Comparison of ENCODE assay signal across 8 cellular contexts in the genomic region with DNA sequence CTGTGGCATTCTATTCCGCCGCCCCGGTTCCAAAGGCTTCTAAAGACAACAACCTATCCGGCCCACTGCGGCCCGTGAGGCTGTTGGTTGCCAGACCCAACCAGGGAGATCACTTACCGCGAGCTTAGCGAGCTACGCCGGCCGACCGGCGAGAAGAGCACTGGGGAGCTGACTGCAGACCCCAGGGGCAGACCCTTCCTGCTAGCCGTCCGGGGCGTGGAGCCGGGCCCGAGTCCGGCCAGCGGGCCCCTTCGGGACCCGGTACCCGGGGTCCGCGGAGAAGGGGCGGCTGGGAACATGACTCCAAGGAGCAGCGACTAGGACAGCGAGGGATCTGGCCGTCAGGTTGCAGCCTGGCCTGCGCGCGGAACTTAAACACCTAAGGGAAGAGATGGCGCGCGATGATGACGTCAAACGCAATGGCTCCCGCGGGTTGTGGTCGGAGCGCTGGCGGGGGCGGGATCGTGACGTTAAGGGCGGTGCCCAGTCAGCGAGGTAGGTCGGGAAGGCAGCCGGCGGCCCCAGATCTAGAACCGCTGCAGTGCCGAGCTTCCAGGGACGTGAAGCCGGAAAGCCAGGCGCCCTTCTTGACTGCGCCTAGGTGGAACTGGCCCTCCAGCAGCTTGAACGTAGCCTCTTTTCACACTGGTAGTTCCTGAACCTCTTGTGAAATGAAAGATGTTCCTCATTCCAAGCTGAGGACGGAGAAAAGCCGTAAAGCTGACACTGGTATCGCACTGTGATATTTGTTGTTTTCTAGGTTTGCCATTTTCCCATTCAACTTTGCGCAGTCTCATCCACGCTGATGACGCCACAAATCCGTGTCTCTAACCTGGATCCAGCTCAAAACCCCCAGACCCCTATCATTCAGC. TPM values are rescaled to one million over a fixed set of nuclear protein-coding genes. Genes with fewer than 3 reads are reported as not detected.
DNase-seq lines count a peak whose midpoint lies in the region; ATAC-seq and TF ChIP-seq lines count a peak whose summit lies in the region.

TSS of gene NUP133 (minus strand) at position 391 of the 872 bp plus-strand sequence. CDS start at position 299, 92 bp downstream.

- intact Hi-C loops in testis (cut with DNase I; ENCODE audit: low total_unique reads): no loop called here

- peak; percentile 99 for DNase-seq in NCI-H1092 treated with DMSO at 0.1 percent for 48 hours (lab: John Stamatoyannopoulos, UW)
- peak; percentile 99 for DNase-seq in SKM-1 (lab: John Stamatoyannopoulos, UW; ENCODE audit: unreplicated experiment)
- peak; percentile 96 for DNase-seq in activated naive CD4-positive, alpha-beta T cell treated with anti-CD3 and anti-CD28 coated beads, Interleukin-2, amount 50 U/mL, for 72 hours (ENCODE audit: low spot score in 2 of 2)
- peak; percentile 85 for DNase-seq in glomerular endothelial cell (ENCODE audit: extremely low read depth, low read depth, low spot score)
- DNase-seq in omental fat pad (ENCODE audit: low spot score): peak; percentile 100
- peak; percentile 100 for DNase-seq in testis

- WGBS in testis, 2 donors: 0% methylated on average over 16 to 64 of the region's 65 CpGs

- H3K4me1 ChIP-seq in testis: peaks cover 13% of the 10 kb centered on the region

- TF ChIP-seq POLR2A in testis (IDR thresholded peaks at IDR 0.05): peak; percentile 93

- peak within 1 kb of the TSS; percentile 92 to 95 for H3K27ac ChIP-seq in testis

- peaks cover 7 to 11% of the 10 kb centered on the region in 2 donors for H3K36me3 Mint-ChIP-seq in activated naive CD4-positive, alpha-beta T cell treated with anti-CD3 and anti-CD28 coated beads, Interleukin-2, amount 50 U/mL, for 72 hours

- ATAC-seq in HG02610 (IDR thresholded peaks at IDR 0.05; ENCODE audit: unreplicated experiment): peak; percentile 92
- peak; percentile 95 to 97 for ATAC-seq in activated naive CD4-positive, alpha-beta T cell treated with anti-CD3 and anti-CD28 coated beads, Interleukin-2, amount 50 U/mL, for 72 hours
- ATAC-seq in omental fat pad (ENCODE audit: low FRiP score): peak; percentile 98

- no peaks in the 10 kb centered on the region for H3K9me3 Mint-ChIP-seq in activated naive CD4-positive, alpha-beta T cell treated with anti-CD3 and anti-CD28 coated beads, Interleukin-2, amount 50 U/mL, for 72 hours

- no peaks in the 10 kb centered on the region for H3K9me3 ChIP-seq in testis

- H3K36me3 ChIP-seq in testis (ENCODE audit: low read depth, missing control alignments): no peaks in the 10 kb centered on the region

- peak within 1 kb of the TSS; percentile 85 for H3K4me3 ChIP-seq in GM08714 (ENCODE audit: low read length)
- H3K4me3 ChIP-seq in testis: peak within 1 kb of the TSS; percentile 86 to 99

- peak within 1 kb of the TSS; percentile 85 to 94 for H3K27ac Mint-ChIP-seq in activated naive CD4-positive, alpha-beta T cell treated with anti-CD3 and anti-CD28 coated beads, Interleukin-2, amount 50 U/mL, for 72 hours

- TF ChIP-seq CTCF in omental fat pad (IDR thresholded peaks at IDR 0.05) (no peak), testis (IDR thresholded peaks at IDR 0.05) (no peak)

- no peaks in the 10 kb centered on the region for H3K27me3 ChIP-seq in testis

RNA-seq across cellular contexts. Expression of gene NUP133, which starts in this region (rescaled TPM):
- total RNA-seq in activated naive CD4-positive, alpha-beta T cell treated with anti-CD3 and anti-CD28 coated beads, Interleukin-2, amount 50 U/mL, for 72 hours: 10 to 100 TPM; 52.7 to 55.7 TPM
- total RNA-seq in glomerular endothelial cell (29.9 and 30.8 TPM in 2 replicates), omental fat pad (10 to 100 TPM; 18.6 to 40.5 (median 24.6) TPM), testis (10 to 100 TPM; 46.5 to 60.9 TPM)
- polyA plus RNA-seq in testis (ENCODE audit: insufficient read depth, low read depth, low replicate concordance): 26.5 TPM

Comparison
In these comparisons a context has a peak if more than half of its experiments do, and no peak if none do; other contexts are left out.
1. Peak in every context shown above with its lines: DNase-seq, ATAC-seq, H3K4me3 ChIP-seq and H3K27ac ChIP-seq.